22 cellular contexts compared by ENCODE assay signal in genomic region chr9:71384343-71384742, GRCh38.
"Had no signal": no experiment of that assay in that cellular context is flagged by ENCODE, and none has a peak within 500 bp of the region (broad histone marks: within the 10 kb centered on the region; RNA-seq: fewer than 3 reads in every experiment).

No MANE protein-coding gene starts in this region.

- H3K4me3 ChIP-seq: coronary artery, esophagus muscularis mucosa, gastrocnemius medialis, heart left ventricle, lung, tibial nerve had no signal

- H3K27me3 ChIP-seq: esophagus muscularis mucosa, gastrocnemius medialis, heart left ventricle, tibial nerve had no signal

- H3K9me3 ChIP-seq: esophagus muscularis mucosa, gastrocnemius medialis, heart left ventricle, tibial nerve had no signal

- H3K4me1 Mint-ChIP-seq: activated B cell treated with CpG ODN at 0.5 μM for 24 hours; activated CD4-positive, alpha-beta T cell treated with anti-CD3 and anti-CD28 coated beads for 36 hours; activated naive CD8-positive, alpha-beta T cell treated with anti-CD3 and anti-CD28 coated beads for 36 hours; naive B cell had no signal

- H3K27me3 Mint-ChIP-seq: activated B cell treated with CpG ODN at 0.5 μM for 24 hours; activated T-cell treated with anti-CD3 and anti-CD28 coated beads, Interleukin-2, amount 50 U/mL, for 24 hours; progenitor cell of endocrine pancreas had no signal

- H3K4me3 Mint-ChIP-seq: activated B cell treated with CpG ODN at 0.5 μM for 24 hours; activated CD4-positive, alpha-beta T cell treated with anti-CD3 and anti-CD28 coated beads for 36 hours; activated naive CD8-positive, alpha-beta T cell treated with anti-CD3 and anti-CD28 coated beads for 36 hours; activated T-cell treated with anti-CD3 and anti-CD28 coated beads, Interleukin-2, amount 50 U/mL, for 24 hours; naive B cell; stimulated activated naive CD8-positive, alpha-beta T cell treated with anti-CD3 and anti-CD28 coated beads, Interleukin-15, Interleukin-2, amounts not matched to agents 100 ng/mL and 50 ng/mL, for 24 hours; T-helper 1 cell treated with Interleukin-12 subunit alpha and Interleukin-12 subunit beta and Interleukin-4 antibody, amounts not matched to agents 30 μg/mL and 1 μg/mL, for 36 hours had no signal

- H3K9me3 Mint-ChIP-seq: activated B cell treated with CpG ODN at 0.5 μM for 24 hours; activated naive CD8-positive, alpha-beta T cell treated with anti-CD3 and anti-CD28 coated beads for 36 hours; activated T-cell treated with anti-CD3 and anti-CD28 coated beads, Interleukin-2, amount 50 U/mL, for 24 hours; activated T-helper 2 cell treated with anti-CD3 and anti-CD28 coated beads, Interferon-gamma antibody, Interleukin-2, Interleukin-4, amounts not matched to agents 10 μg/mL and 5 μg/mL and 100 μg/mL, durations not matched to agents 14 hours and 24 hours and 36 hours; naive B cell; stimulated activated naive CD8-positive, alpha-beta T cell treated with anti-CD3 and anti-CD28 coated beads, Interleukin-15, Interleukin-2, amounts not matched to agents 100 ng/mL and 50 ng/mL, for 24 hours; T-helper 1 cell treated with Interleukin-12 subunit alpha and Interleukin-12 subunit beta and Interleukin-4 antibody, amounts not matched to agents 30 μg/mL and 1 μg/mL, for 36 hours had no signal

- H3K36me3 ChIP-seq: esophagus muscularis mucosa, gastrocnemius medialis, heart left ventricle, tibial nerve had no signal

- H3K27ac Mint-ChIP-seq: activated B cell treated with CpG ODN at 0.5 μM for 24 hours; activated CD4-positive, alpha-beta T cell treated with anti-CD3 and anti-CD28 coated beads for 36 hours; activated naive CD8-positive, alpha-beta T cell treated with anti-CD3 and anti-CD28 coated beads for 36 hours; activated T-cell treated with anti-CD3 and anti-CD28 coated beads, Interleukin-2, amount 50 U/mL, for 24 hours; activated T-helper 2 cell treated with anti-CD3 and anti-CD28 coated beads, Interferon-gamma antibody, Interleukin-2, Interleukin-4, amounts not matched to agents 10 μg/mL and 5 μg/mL and 100 μg/mL, durations not matched to agents 14 hours and 24 hours and 36 hours; naive B cell; progenitor cell of endocrine pancreas; stimulated activated naive CD8-positive, alpha-beta T cell treated with anti-CD3 and anti-CD28 coated beads, Interleukin-15, Interleukin-2, amounts not matched to agents 100 ng/mL and 50 ng/mL, for 24 hours; T-helper 1 cell treated with Interleukin-12 subunit alpha and Interleukin-12 subunit beta and Interleukin-4 antibody, amounts not matched to agents 30 μg/mL and 1 μg/mL, for 36 hours had no signal

- DNase-seq: activated B cell treated with CpG ODN at 0.5 μM for 24 hours; activated CD4-positive, alpha-beta T cell treated with anti-CD3 and anti-CD28 coated beads for 36 hours; activated CD4-positive, alpha-beta T cell treated with anti-CD3 and anti-CD28 coated beads, Interleukin-2, amount 50 U/mL, for 4 hours; activated CD8-positive, alpha-beta memory T cell treated with anti-CD3 and anti-CD28 coated beads for 24 hours; activated CD8-positive, alpha-beta memory T cell treated with anti-CD3 and anti-CD28 coated beads, Interleukin-2, amount 50 U/mL, for 4 hours; activated naive CD4-positive, alpha-beta T cell; activated naive CD8-positive, alpha-beta T cell treated with anti-CD3 and anti-CD28 coated beads for 36 hours; activated T-cell treated with anti-CD3 and anti-CD28 coated beads, Interleukin-2, amount 50 U/mL, for 24 hours; amniotic stem cell; gastrocnemius medialis; heart left ventricle; naive B cell; stimulated activated CD4-positive, alpha-beta T cell treated with anti-CD3 and anti-CD28 coated beads, Interleukin-4, amount 100 ng/mL, for 24 hours; T1000 had no signal

- H3K4me1 ChIP-seq: gastrocnemius medialis, heart left ventricle, tibial nerve had no signal

- H3K36me3 Mint-ChIP-seq: activated naive CD8-positive, alpha-beta T cell treated with anti-CD3 and anti-CD28 coated beads for 36 hours; naive B cell had no signal

- H3K27ac ChIP-seq: coronary artery, esophagus muscularis mucosa, gastrocnemius medialis, heart left ventricle, tibial nerve had no signal
